In genomic region chr2:234911271-234911670, GRCh38 we compare ENCODE assay signal across 11 cellular contexts. TPM values are rescaled to one million over a fixed set of nuclear protein-coding genes. Genes with fewer than 3 reads are reported as not detected.
DNase-seq lines count a peak whose midpoint lies in the region; ATAC-seq and TF ChIP-seq lines count a peak whose summit lies in the region.
"Had no signal": no experiment of that assay in that cellular context is flagged by ENCODE, and none has a peak within 500 bp of the region (broad histone marks: within the 10 kb centered on the region; RNA-seq: fewer than 3 reads in every experiment).

No MANE protein-coding gene starts in this region.

- H3K27me3 ChIP-seq in AG04450 (ENCODE audit: control insufficient read depth, insufficient read depth, low read length) = no peaks in the 10 kb centered on the region
- H3K27me3 ChIP-seq in foreskin keratinocyte = no peaks in the 10 kb centered on the region
- H3K27me3 ChIP-seq in SJCRH30 = no peaks in the 10 kb centered on the region
- no peaks in the 10 kb centered on the region for H3K27me3 ChIP-seq in spleen (replicated peaks in 1 of 7)

- H3K4me1 ChIP-seq in foreskin keratinocyte = no peaks in the 10 kb centered on the region
- no peaks in the 10 kb centered on the region for H3K4me1 ChIP-seq in SJCRH30
- no peaks in the 10 kb centered on the region for H3K4me1 ChIP-seq in spleen
- H3K4me1 ChIP-seq in OCI-LY7 (ENCODE audit: insufficient read depth, low read length, poor library complexity, severe bottlenecking) = no peaks in the 10 kb centered on the region
- H3K4me1 ChIP-seq: A549 had no signal

- H4K20me1 ChIP-seq in OCI-LY7 (ENCODE audit: insufficient read depth, low read length) = no peaks in the 10 kb centered on the region

- BruUV-seq in OCI-LY7 (replicated peaks; lab: Mats Ljungman, UMichigan) = no TSS peak

- intact Hi-C loops in spleen (cut with DNase I; ENCODE audit: low total_unique reads) = no loop called here
- intact Hi-C loops in OCI-LY7 (cut with micrococcal nuclease; ENCODE audit: unreplicated experiment) = no loop called here

- peak; percentile 33 for ATAC-seq in foreskin keratinocyte
- ATAC-seq in GM18868 (IDR thresholded peaks at IDR 0.05; ENCODE audit: unreplicated experiment) = no peak
- ATAC-seq: A549 had no signal

- CTCF ChIA-PET in AG04450 (lab: Charles Lee) = interaction anchor here (1.4 kb wide), 1 partner anchor 30 kb away, joined by 4 read pairs; no protein-coding TSS in a partner anchor
- CTCF ChIA-PET in OCI-LY7 (lab: Charles Lee; ENCODE audit: unreplicated experiment) = no interaction called here

- POLR2A ChIA-PET in AG04450 (lab: Yijun Ruan, JAX) = no interaction called here
- POLR2A ChIA-PET in OCI-LY7 (lab: Charles Lee) = no interaction called here

- peak; percentile 36 for DNase-seq in AG04450 (ENCODE audit: low read depth, low spot score)
- DNase-seq in HS-5 (ENCODE audit: low read depth) = peak; percentile 14
- DNase-seq in foreskin keratinocyte = peak; percentile 15 to 64
- no peak for DNase-seq in SJCRH30
- DNase-seq in spleen = no peak
- DNase-seq in OCI-LY7 (ENCODE audit: low spot score) = no peak
- DNase-seq: NCI-H187; stimulated activated CD4-positive, alpha-beta T cell treated with anti-CD3 and anti-CD28 coated beads, Interleukin-4, amount 100 ng/mL, for 4 hours had no signal

- H3K4me2 ChIP-seq in OCI-LY7 (ENCODE audit: low read length) = no peak overlapping the region
- H3K4me2 ChIP-seq: A549 had no signal

- no peak overlapping the region for H3K4me3 ChIP-seq in AG04450 (ENCODE audit: low read depth, low read length)
- H3K4me3 ChIP-seq in SJCRH30 = no peak overlapping the region
- H3K4me3 ChIP-seq in spleen = no peak overlapping the region
- H3K4me3 ChIP-seq in OCI-LY7 (ENCODE audit: low read depth, low read length, poor library complexity, severe bottlenecking) = no peak overlapping the region
- H3K4me3 ChIP-seq: A549 had no signal

- no peak overlapping the region for H2AFZ ChIP-seq in OCI-LY7 (ENCODE audit: low read length)

- H3K9me3 ChIP-seq in AG04450 (ENCODE audit: control insufficient read depth, insufficient read depth, low read length) (no peaks in the 10 kb centered on the region), SJCRH30 (replicated peaks) (no peaks in the 10 kb centered on the region), spleen (no peaks in the 10 kb centered on the region), OCI-LY7 (ENCODE audit: low read length) (no peaks in the 10 kb centered on the region)
- H3K9me3 ChIP-seq: A549 had no signal

- H3K27ac ChIP-seq in AG04450 (ENCODE audit: low read depth, low read length) (no peak overlapping the region), angular gyrus (ENCODE audit: low read depth, low read length) (peak overlapping the region; percentile 47), foreskin keratinocyte (no peak overlapping the region), SJCRH30 (no peak overlapping the region), spleen (no peak overlapping the region), OCI-LY7 (ENCODE audit: low read depth, low read length, poor library complexity, severe bottlenecking) (no peak overlapping the region)

- H3K36me3 ChIP-seq in SJCRH30 (no peaks in the 10 kb centered on the region), spleen (no peaks in the 10 kb centered on the region), OCI-LY7 (ENCODE audit: insufficient read depth, low read length) (no peaks in the 10 kb centered on the region)

- H3K79me2 ChIP-seq in OCI-LY7 (ENCODE audit: insufficient read depth, low read depth, low read length) = no peaks in the 10 kb centered on the region

- TF ChIP-seq POLR2A in spleen (IDR thresholded peaks at IDR 0.05) = no peak

- no peaks in the 10 kb centered on the region for H3K9me2 ChIP-seq in OCI-LY7 (ENCODE audit: insufficient read depth, low read length)

- TF ChIP-seq CTCF in AG04450 (IDR thresholded peaks at IDR 0.05; ENCODE audit: low read depth, low read length) (no peak), foreskin keratinocyte (conservative IDR thresholded peaks at IDR 0.05) (no peak), spleen (IDR thresholded peaks at IDR 0.05 in 8 of 11, conservative IDR thresholded peaks at IDR 0.05 in 3 of 11) (no peak), OCI-LY7 (conservative IDR thresholded peaks at IDR 0.05; ENCODE audit: low read length) (no peak)

- WGBS in spleen, 5 donors = 64 to 97% (median 84%) methylated on average over 2 of the region's 2 CpGs

RNA-seq across cellular contexts. Expression of gene SH3BP4, which starts 40.5 kb away (rescaled TPM):
- polyA plus RNA-seq in AG04450 (2011; rRNA removed) (224 and 276 TPM in 2 replicates), foreskin keratinocyte (16.4 and 19.4 TPM in 2 replicates), spleen (1 to 10 TPM; 2.3 to 3.7 (median 3.7) TPM)
- 304 and 360 TPM in 2 replicates for polyA minus RNA-seq in AG04450 (2011; rRNA and poly(A)+ RNA removed)
- total RNA-seq in foreskin keratinocyte (45.9 and 46.1 TPM in 2 replicates), spleen (10 to 100 TPM; 10.2 to 21.0 (median 20.0) TPM), OCI-LY7 (2022) (0.06 TPM in 1 of 2 replicates, not detected in the other)
- total RNA-seq in SJCRH30 (2014; rRNA removed; shearing (Covaris generic)) = 32.9 and 35.5 TPM in 2 replicates
- not detected in 2 replicates for total RNA-seq in OCI-LY7 (2014; rRNA removed; shearing (Covaris generic))

Comparison
In these comparisons a context has a peak if more than half of its experiments do, and no peak if none do; other contexts are left out.
1. DNase-seq: peak in AG04450 (single experiment), HS-5 (single experiment) and foreskin keratinocyte (2 of 2); none in SJCRH30 (0 of 2), spleen (single experiment) and OCI-LY7 (single experiment).
2. RNA of gene SH3BP4, which starts 40.5 kb away (total RNA-seq): 45.9 to 46.1 TPM in foreskin keratinocyte, 32.9 to 35.5 TPM in SJCRH30 and 10.2 to 21.0 TPM in spleen; 0.06 TPM in OCI-LY7; every median in the first group is over 10 times any median in the second.